In genomic region chr5:82591021-82591515, GRCh38 we compare ENCODE assay signal across 19 cellular contexts.
"Had no signal": no experiment of that assay in that cellular context is flagged by ENCODE, and none has a peak within 500 bp of the region (broad histone marks: within the 10 kb centered on the region; RNA-seq: fewer than 3 reads in every experiment).

No MANE protein-coding gene starts in this region.

- H3K36me3 ChIP-seq: ascending aorta, esophagus muscularis mucosa, thyroid gland had no signal

- H3K27me3 ChIP-seq: ascending aorta, esophagus muscularis mucosa, hepatocyte, thyroid gland had no signal

- H3K27me3 Mint-ChIP-seq: activated B cell treated with CpG ODN at 0.5 μM for 24 hours, progenitor cell of endocrine pancreas had no signal

- ATAC-seq: activated CD8-positive, alpha-beta T cell treated with anti-CD3 and anti-CD28 coated beads for 36 hours; left ventricle myocardium superior; T-cell had no signal

- H3K36me3 Mint-ChIP-seq: activated naive CD4-positive, alpha-beta T cell treated with anti-CD3 and anti-CD28 coated beads, Interleukin-2, amount 10 ng/mL, durations not matched to agents 7 days and 5 days; memory B cell; T-cell had no signal

- H3K27ac Mint-ChIP-seq: activated B cell treated with CpG ODN at 0.5 μM for 24 hours; activated CD4-positive, alpha-beta T cell treated with anti-CD3 and anti-CD28 coated beads, Interleukin-2, amount 10 ng/mL, durations not matched to agents 24 days and 14 days; activated CD8-positive, alpha-beta T cell treated with anti-CD3 and anti-CD28 coated beads for 36 hours; activated naive CD4-positive, alpha-beta T cell treated with anti-CD3 and anti-CD28 coated beads, Interleukin-2, amount 10 ng/mL, durations not matched to agents 7 days and 5 days; memory B cell; progenitor cell of endocrine pancreas; T-cell had no signal

- H3K4me1 Mint-ChIP-seq: activated B cell treated with CpG ODN at 0.5 μM for 24 hours; activated CD4-positive, alpha-beta T cell treated with anti-CD3 and anti-CD28 coated beads, Interleukin-2, amount 10 ng/mL, durations not matched to agents 24 days and 14 days; activated naive CD4-positive, alpha-beta T cell treated with anti-CD3 and anti-CD28 coated beads, Interleukin-2, amount 10 ng/mL, durations not matched to agents 7 days and 5 days; memory B cell; T-cell had no signal

- H3K79me2 ChIP-seq: hepatocyte had no signal

- H3K4me2 ChIP-seq: hepatocyte had no signal

- H3K4me3 ChIP-seq: ascending aorta, esophagus muscularis mucosa, hepatocyte, thyroid gland had no signal

- H3K9me3 Mint-ChIP-seq: activated CD4-positive, alpha-beta T cell treated with anti-CD3 and anti-CD28 coated beads, Interleukin-2, amount 10 ng/mL, durations not matched to agents 24 days and 14 days; activated naive CD4-positive, alpha-beta T cell treated with anti-CD3 and anti-CD28 coated beads, Interleukin-2, amount 10 ng/mL, durations not matched to agents 7 days and 5 days had no signal

- H3K9me3 ChIP-seq: esophagus muscularis mucosa, thyroid gland had no signal

- H3K27ac ChIP-seq: ascending aorta, esophagus muscularis mucosa, hepatocyte, thyroid gland had no signal

- H2AFZ ChIP-seq: hepatocyte had no signal

- DNase-seq: activated B cell treated with CpG ODN at 0.5 μM for 24 hours; activated CD4-positive, alpha-beta T cell treated with anti-CD3 and anti-CD28 coated beads, Interleukin-2, amount 10 ng/mL, durations not matched to agents 24 days and 14 days; activated CD8-positive, alpha-beta T cell treated with anti-CD3 and anti-CD28 coated beads for 36 hours; activated effector memory CD4-positive, alpha-beta T cell treated with Interleukin-2 at 50 U/mL for 16 hours; activated naive CD4-positive, alpha-beta T cell treated with anti-CD3 and anti-CD28 coated beads, Interleukin-2, amount 10 ng/mL, durations not matched to agents 7 days and 5 days; activated T-cell treated with anti-CD3 and anti-CD28 coated beads, Interleukin-2, amount 50 U/mL, for 48 hours; effector CD4-positive, alpha-beta T cell; kidney glomerular epithelial cell; left ventricle myocardium superior; stimulated activated CD4-positive, alpha-beta T cell treated with anti-CD3 and anti-CD28 coated beads, Interleukin-12 subunit alpha, Interleukin-12 subunit beta, amount 100 ng/mL, for 4 hours; stimulated activated CD4-positive, alpha-beta T cell treated with anti-CD3 and anti-CD28 coated beads, Interleukin-1b, Interleukin-23, amount 100 ng/mL, for 48 hours; stimulated activated naive CD4-positive, alpha-beta T cell treated with Interleukin-2 at 50 U/mL for 16 hours; T-cell; thyroid gland had no signal

- H3K4me1 ChIP-seq: esophagus muscularis mucosa, thyroid gland had no signal

- H3K4me3 Mint-ChIP-seq: activated B cell treated with CpG ODN at 0.5 μM for 24 hours; activated CD4-positive, alpha-beta T cell treated with anti-CD3 and anti-CD28 coated beads, Interleukin-2, amount 10 ng/mL, durations not matched to agents 24 days and 14 days; activated CD8-positive, alpha-beta T cell treated with anti-CD3 and anti-CD28 coated beads for 36 hours; activated naive CD4-positive, alpha-beta T cell treated with anti-CD3 and anti-CD28 coated beads, Interleukin-2, amount 10 ng/mL, durations not matched to agents 7 days and 5 days; memory B cell; T-cell had no signal
